18 cellular contexts compared by ENCODE assay signal in genomic region chr13:40528881-40529280, GRCh38.
"Had no signal": no experiment of that assay in that cellular context is flagged by ENCODE, and none has a peak within 500 bp of the region (broad histone marks: within the 10 kb centered on the region; RNA-seq: fewer than 3 reads in every experiment).

No MANE protein-coding gene starts in this region.

- H3K4me1 ChIP-seq: Peyer's patch had no signal

- H3K36me3 ChIP-seq: Peyer's patch had no signal

- H3K9me3 ChIP-seq: body of pancreas, Peyer's patch had no signal

- H3K4me3 ChIP-seq: body of pancreas, Peyer's patch had no signal

- H3K27me3 ChIP-seq: body of pancreas, Peyer's patch had no signal

- H3K27ac ChIP-seq: body of pancreas, Peyer's patch had no signal

- DNase-seq: activated CD4-positive, alpha-beta T cell treated with anti-CD3 and anti-CD28 coated beads for 4 hours; activated CD8-positive, alpha-beta T cell treated with anti-CD3 and anti-CD28 coated beads, Interleukin-2, amount 10 ng/mL, durations not matched to agents 7 days and 5 days; activated effector memory CD4-positive, alpha-beta T cell treated with anti-CD3 and anti-CD28 coated beads, Interleukin-2, amount 50 U/mL, for 16 hours; activated naive CD4-positive, alpha-beta T cell treated with Interleukin-2 at 50 U/mL for 16 hours; activated naive CD8-positive, alpha-beta T cell treated with anti-CD3 and anti-CD28 coated beads for 36 hours; activated T-cell treated with anti-CD3 and anti-CD28 coated beads, Interleukin-2, amount 50 U/mL, for 24 hours; aorta; body of pancreas; NCI-H1092; NCI-H1417; NCI-H1694 treated with DMSO at 0.1 percent for 48 hours; NCI-H2029 treated with DMSO at 0.1 percent for 48 hours; NCI-H510A treated with DMSO at 0.1 percent for 48 hours; NCI-H69; NK-92 treated with Interleukin-12 subunit alpha and Interleukin-12 subunit beta, amount 100 ng/mL, for 24 hours; OCI-M1; Peyer's patch; SHP77 had no signal
